In the genomic region with DNA sequence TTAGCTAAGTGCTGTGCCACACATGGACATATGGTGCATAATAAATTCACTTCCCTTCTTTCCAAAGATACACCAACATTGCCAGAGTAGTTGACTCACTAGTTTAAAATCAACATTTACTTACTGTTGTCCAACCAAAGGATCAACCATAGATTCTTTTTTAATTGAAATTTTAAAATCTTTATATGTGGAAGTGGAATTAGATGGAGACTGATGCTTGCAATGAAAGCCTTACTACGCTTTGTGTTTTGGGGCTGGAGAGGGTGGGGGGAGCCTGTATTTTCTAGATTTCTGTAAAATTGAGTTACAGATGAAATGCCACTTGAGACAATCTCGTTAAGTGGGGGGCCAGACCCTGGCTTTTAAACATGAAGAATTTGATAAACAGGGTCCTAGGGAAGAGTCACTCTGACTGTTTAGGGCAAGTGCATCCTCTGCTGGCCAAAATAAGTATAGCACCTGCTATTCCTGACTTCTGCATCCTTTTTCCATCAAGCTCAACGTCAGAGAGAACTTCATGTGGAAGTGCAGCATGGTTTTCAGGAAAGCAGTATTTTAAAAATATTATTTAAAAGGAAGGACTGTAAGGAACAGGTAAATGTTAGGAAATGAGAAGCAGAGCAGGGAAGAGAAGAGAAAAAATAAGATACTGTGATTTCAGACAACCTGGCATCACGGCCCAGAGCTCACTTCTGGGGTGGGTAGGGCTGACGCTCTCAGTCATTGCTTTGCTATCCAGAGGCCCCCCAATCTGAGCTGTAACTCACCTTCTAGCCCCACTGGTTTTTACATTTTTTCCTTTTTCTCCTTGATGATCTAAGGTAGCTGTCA, we compare ENCODE assay signal across 8 cellular contexts.
DNase-seq lines count a peak whose midpoint lies in the region; ATAC-seq and TF ChIP-seq lines count a peak whose summit lies in the region.

No MANE protein-coding gene starts in this region.

- no peaks in the 10 kb centered on the region for H3K79me2 ChIP-seq in smooth muscle cell (ENCODE audit: low read depth)

- H3K4me1 ChIP-seq in smooth muscle cell (ENCODE audit: low read depth), result peaks cover 21% of the 10 kb centered on the region

- H3K4me2 ChIP-seq in smooth muscle cell, result peak overlapping the region; percentile 54

- peak overlapping the region; percentile 35 for H3K9ac ChIP-seq in smooth muscle cell (ENCODE audit: low read depth)

- H3F3A ChIP-seq in smooth muscle cell (ENCODE audit: low read depth), result peaks cover 37% of the 10 kb centered on the region

- H4K20me1 ChIP-seq in smooth muscle cell (ENCODE audit: low read depth), result no peaks in the 10 kb centered on the region

- peak; percentile 96 for TF ChIP-seq CTCF in smooth muscle cell (IDR thresholded peaks at IDR 0.05; ENCODE audit: borderline replicate concordance, insufficient read depth, poor library complexity, severe bottlenecking)

- no peaks in the 10 kb centered on the region for H3K9me3 ChIP-seq in smooth muscle cell (replicated peaks; ENCODE audit: low read depth)

- no peak overlapping the region for H3K4me3 ChIP-seq in smooth muscle cell

- H2AFZ ChIP-seq in smooth muscle cell (ENCODE audit: low read depth), result no peak overlapping the region

- H3K27ac ChIP-seq in smooth muscle cell (ENCODE audit: low read depth), result peak overlapping the region; percentile 88

- WGBS in smooth muscle cell (ENCODE audit: low lambda C conversion rate), result 60% methylated on average over 5 of the region's 5 CpGs

- H3K36me3 ChIP-seq in smooth muscle cell (ENCODE audit: low read depth), result no peaks in the 10 kb centered on the region

- ATAC-seq in GM19463 (IDR thresholded peaks at IDR 0.05; ENCODE audit: unreplicated experiment), result no peak
- ATAC-seq in GM21723 (IDR thresholded peaks at IDR 0.05; ENCODE audit: unreplicated experiment), result no peak

- DNase-seq in EL (peak; percentile 63), LoVo (ENCODE audit: low spot score) (peak; percentile 47), SHP77 (lab: John Stamatoyannopoulos, UW) (peak; percentile 35 to 45), astrocyte of the hippocampus (ENCODE audit: low read depth, low spot score) (peak; percentile 84), hippocampal formation (lab: John Stamatoyannopoulos, UW) (peak; percentile 51 to 65), smooth muscle cell (lab: John Stamatoyannopoulos, UW; ENCODE audit: unreplicated experiment) (peak; percentile 10)

- no peaks in the 10 kb centered on the region for H3K27me3 ChIP-seq in smooth muscle cell (ENCODE audit: low read depth)

Comparison
In these comparisons a context has a peak if more than half of its experiments do, and no peak if none do; other contexts are left out.
1. DNase-seq: peak in every context shown above with its lines; median percentile 84 in astrocyte of the hippocampus; 63 in EL; 58 in hippocampal formation; 47 in LoVo; 40 in SHP77; 10 in smooth muscle cell.